Comparison of ENCODE assay signal across 21 cellular contexts in genomic region chr10:103466734-103467133, GRCh38. TPM values are rescaled to one million over a fixed set of nuclear protein-coding genes. Genes with fewer than 3 reads are reported as not detected.
DNase-seq lines count a peak whose midpoint lies in the region; TF ChIP-seq lines count a peak whose summit lies in the region.
"Had no signal": no experiment of that assay in that cellular context is flagged by ENCODE, and none has a peak within 500 bp of the region (broad histone marks: within the 10 kb centered on the region; RNA-seq: fewer than 3 reads in every experiment).

No MANE protein-coding gene starts in this region.

- H2BK120ac ChIP-seq in mesendoderm (ENCODE audit: low read depth, low read length), result no peak overlapping the region
- H2BK120ac ChIP-seq in trophoblast cell (ENCODE audit: insufficient read depth, low read length, poor library complexity), result no peak overlapping the region

- no peak overlapping the region for H2BK15ac ChIP-seq in mesendoderm (replicated peaks; ENCODE audit: low read depth)

- H3K27ac ChIP-seq in mesendoderm (ENCODE audit: low read depth, low read length), result no peak overlapping the region
- H3K27ac ChIP-seq in trophoblast cell (ENCODE audit: low read depth, low read length), result no peak overlapping the region
- H3K27ac ChIP-seq: ascending aorta, colonic mucosa, hepatocyte, PC-9, transverse colon had no signal

- no peak overlapping the region for H3K4ac ChIP-seq in mesendoderm (ENCODE audit: low read depth, low read length)
- no peak overlapping the region for H3K4ac ChIP-seq in trophoblast cell (ENCODE audit: low read depth, low read length)

- H3K4me2 ChIP-seq in mesendoderm (ENCODE audit: low read length) (no peak overlapping the region), trophoblast cell (ENCODE audit: low read length) (no peak overlapping the region)
- H3K4me2 ChIP-seq: hepatocyte, PC-9 had no signal

- H3K79me2 ChIP-seq in mesendoderm (ENCODE audit: control insufficient read depth, insufficient read depth, low read length) (no peaks in the 10 kb centered on the region), trophoblast cell (ENCODE audit: control insufficient read depth, insufficient read depth, low read length, poor library complexity) (no peaks in the 10 kb centered on the region)
- H3K79me2 ChIP-seq: hepatocyte had no signal

- no peaks in the 10 kb centered on the region for H3K9me3 ChIP-seq in adipocyte (ENCODE audit: control insufficient read depth, low read length)
- peaks cover 2% of the 10 kb centered on the region for H3K9me3 ChIP-seq in trophoblast cell (ENCODE audit: insufficient read depth, low read depth, low read length)
- H3K9me3 ChIP-seq: ascending aorta, colonic mucosa, transverse colon had no signal

- H3K56ac ChIP-seq in mesendoderm (ENCODE audit: low read length), result no peak overlapping the region

- H3K14ac ChIP-seq in trophoblast cell (ENCODE audit: low read length), result no peak overlapping the region

- H3K18ac ChIP-seq in mesendoderm (ENCODE audit: low read length) (no peak overlapping the region), trophoblast cell (ENCODE audit: low read length) (no peak overlapping the region)

- no peak overlapping the region for H3K9ac ChIP-seq in adipocyte (ENCODE audit: low read length)
- H3K9ac ChIP-seq in mesendoderm (ENCODE audit: low read length), result no peak overlapping the region
- H3K9ac ChIP-seq in trophoblast cell (ENCODE audit: low read length), result no peak overlapping the region

- H2BK5ac ChIP-seq in mesendoderm (ENCODE audit: low read length), result no peak overlapping the region
- no peak overlapping the region for H2BK5ac ChIP-seq in trophoblast cell (ENCODE audit: low read depth, low read length, poor library complexity)

- H3K23ac ChIP-seq in mesendoderm (ENCODE audit: low read length) (no peak overlapping the region), trophoblast cell (ENCODE audit: low read length) (no peak overlapping the region)

- H3K4me3 ChIP-seq in AG10803 (ENCODE audit: low read length) (no peak overlapping the region), GM12864 (ENCODE audit: low read depth, low read length) (peak overlapping the region; percentile 44), adipocyte (ENCODE audit: low read length) (no peak overlapping the region), mesendoderm (ENCODE audit: low read length) (no peak overlapping the region), trophoblast cell (ENCODE audit: low read depth, low read length) (no peak overlapping the region)
- H3K4me3 ChIP-seq: ascending aorta, colonic mucosa, hepatocyte, PC-9, transverse colon had no signal

- no peak overlapping the region for H2BK12ac ChIP-seq in trophoblast cell (ENCODE audit: low read length)

- no peak for TF ChIP-seq CTCF in AG10803 (conservative IDR thresholded peaks at IDR 0.05; ENCODE audit: low read length)
- TF ChIP-seq CTCF in GM12864 (IDR thresholded peaks at IDR 0.05; ENCODE audit: low read depth, low read length, missing control alignments), result no peak

- H4K8ac ChIP-seq in mesendoderm (ENCODE audit: low read depth, low read length), result no peak overlapping the region
- no peak overlapping the region for H4K8ac ChIP-seq in trophoblast cell (ENCODE audit: low read depth, low read length)

- H3K27me3 ChIP-seq in adipocyte (replicated peaks; ENCODE audit: control insufficient read depth, insufficient read depth, low read length), result no peaks in the 10 kb centered on the region
- no peaks in the 10 kb centered on the region for H3K27me3 ChIP-seq in mesendoderm (ENCODE audit: insufficient read depth, low read length, poor library complexity)
- H3K27me3 ChIP-seq in trophoblast cell (ENCODE audit: insufficient read depth, low read length), result no peaks in the 10 kb centered on the region
- H3K27me3 ChIP-seq: ascending aorta, colonic mucosa, hepatocyte, transverse colon had no signal

- H2AK5ac ChIP-seq in mesendoderm (ENCODE audit: low read length), result no peak overlapping the region
- no peak overlapping the region for H2AK5ac ChIP-seq in trophoblast cell (ENCODE audit: low read length)

- H3K4me1 ChIP-seq in adipocyte (ENCODE audit: control insufficient read depth, insufficient read depth, low read length) (peaks cover 17% of the 10 kb centered on the region), mesendoderm (ENCODE audit: control insufficient read depth, low read depth, low read length) (peaks cover 3% of the 10 kb centered on the region), trophoblast cell (ENCODE audit: control insufficient read depth in 1 of 2, insufficient read depth in 2 of 2, low read length in 2 of 2) (peaks cover 0 to 3% of the 10 kb centered on the region in 2 experiments)
- H3K4me1 ChIP-seq: ascending aorta, colonic mucosa had no signal

- H3K36me3 ChIP-seq in adipocyte (ENCODE audit: control insufficient read depth, insufficient read depth, low read length, severe bottlenecking) (no peaks in the 10 kb centered on the region), mesendoderm (ENCODE audit: control insufficient read depth, insufficient read depth, low read length) (no peaks in the 10 kb centered on the region), trophoblast cell (ENCODE audit: control insufficient read depth in 1 of 2, insufficient read depth in 2 of 2, low read length in 2 of 2) (no peaks in the 10 kb centered on the region)
- H3K36me3 ChIP-seq: ascending aorta, colonic mucosa, transverse colon had no signal

- no peak overlapping the region for H4K5ac ChIP-seq in mesendoderm (ENCODE audit: low read length)

- H4K12ac ChIP-seq in trophoblast cell (ENCODE audit: low read depth, low read length), result no peak overlapping the region

- H2AFZ ChIP-seq in trophoblast cell (ENCODE audit: insufficient read depth, low read length, poor library complexity), result no peak overlapping the region
- H2AFZ ChIP-seq: hepatocyte, PC-9 had no signal

- H4K91ac ChIP-seq in trophoblast cell (ENCODE audit: low read depth, low read length), result no peak overlapping the region

- no peaks in the 10 kb centered on the region for H3K79me1 ChIP-seq in mesendoderm (ENCODE audit: low read length)
- H3K79me1 ChIP-seq in trophoblast cell (ENCODE audit: low read length), result no peaks in the 10 kb centered on the region

- WGBS in mesendoderm (ENCODE audit: extremely low coverage, insufficient coverage, low lambda C conversion rate), result no CpG with 5 or more reads among the region's 3 CpGs
- no CpG with 5 or more reads among the region's 3 CpGs for WGBS in trophoblast cell (ENCODE audit: extremely low coverage, insufficient coverage, insufficient read length)

- peak; percentile 28 for DNase-seq in AG10803 (ENCODE audit: low read depth)
- no peak for DNase-seq in GM12864 (ENCODE audit: low read depth)
- peak; percentile 44 for DNase-seq in adipocyte (ENCODE audit: low read depth)
- peak; percentile 43 for DNase-seq in mesendoderm
- no peak for DNase-seq in trophoblast cell
- no peak for DNase-seq in pons (ENCODE audit: low spot score)
- no peak for DNase-seq in putamen (ENCODE audit: low spot score)
- DNase-seq in 8988T, result no peak
- DNase-seq: ACHN, colonic mucosa, foreskin fibroblast, NCI-H1092 treated with DMSO at 0.1 percent for 48 hours, NCI-H2107, NCI-H526, nephron progenitor cell, PC-9, transverse colon had no signal

RNA-seq across cellular contexts. Expression of gene CALHM1, which starts 8.0 kb away (rescaled TPM):
- polyA plus RNA-seq in mesendoderm (2013, experiment 1 of 2), result 0.07 TPM
- 0.08 TPM for polyA plus RNA-seq in mesendoderm (2013, experiment 2 of 2)
- 0.01 TPM in 1 of 2 replicates, not detected in the other for polyA plus RNA-seq in trophoblast cell (2013)
- polyA plus RNA-seq: endothelial cell of umbilical vein, keratinocyte had no signal

RNA-seq across cellular contexts. Expression of gene CALHM3, which starts 12.3 kb away (rescaled TPM):
- polyA plus RNA-seq in mesendoderm (2013, experiment 1 of 2), result 0.18 TPM
- 0.21 TPM for polyA plus RNA-seq in mesendoderm (2013, experiment 2 of 2)
- polyA plus RNA-seq in trophoblast cell (2013), result 0.33 and 0.36 TPM in 2 replicates
- polyA plus RNA-seq: endothelial cell of umbilical vein, hepatocyte, keratinocyte had no signal

RNA-seq across cellular contexts. Expression of gene CALHM2, which starts 14.6 kb away (rescaled TPM):
- 1.8 TPM for polyA plus RNA-seq in mesendoderm (2013, experiment 1 of 2)
- 1.8 TPM for polyA plus RNA-seq in mesendoderm (2013, experiment 2 of 2)
- 8.8 and 10.1 TPM in 2 replicates for polyA plus RNA-seq in trophoblast cell (2013)

RNA-seq across cellular contexts. Expression of gene NEURL1, which starts 26.8 kb away (rescaled TPM):
- 0.20 TPM for polyA plus RNA-seq in mesendoderm (2013, experiment 1 of 2)
- 0.20 TPM for polyA plus RNA-seq in mesendoderm (2013, experiment 2 of 2)
- 197 and 211 TPM in 2 replicates for polyA plus RNA-seq in trophoblast cell (2013)

Comparison
In these comparisons a context has a peak if more than half of its experiments do, and no peak if none do; other contexts are left out.
1. DNase-seq: peak in AG10803 (single experiment), adipocyte (single experiment) and mesendoderm (single experiment); none in GM12864 (single experiment), trophoblast cell (0 of 2), pons (single experiment), putamen (single experiment) and 8988T (single experiment).